31 cellular contexts compared by ENCODE assay signal in the genomic region with DNA sequence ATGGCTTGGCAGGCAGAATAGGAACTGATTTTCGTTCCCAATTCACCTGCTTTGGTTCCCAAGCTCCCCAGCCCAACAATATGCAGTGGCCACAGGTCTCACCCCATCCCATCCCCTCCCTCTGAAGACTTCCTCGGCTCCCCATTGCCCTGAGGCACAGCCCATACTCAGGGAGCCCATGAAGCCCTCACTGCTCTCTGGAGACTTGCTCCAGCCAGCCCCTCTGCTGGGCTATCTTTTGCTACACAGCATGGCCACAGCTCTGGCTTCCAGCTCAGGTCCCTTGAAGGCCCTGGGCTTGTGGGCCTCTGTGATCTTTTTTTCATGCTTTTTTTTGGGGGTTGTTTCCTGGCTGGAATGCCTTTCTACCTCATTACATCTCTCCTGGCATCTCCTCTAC. TPM values are rescaled to one million over a fixed set of nuclear protein-coding genes. Genes with fewer than 3 reads are reported as not detected.
"Had no signal": no experiment of that assay in that cellular context is flagged by ENCODE, and none has a peak within 500 bp of the region (broad histone marks: within the 10 kb centered on the region; RNA-seq: fewer than 3 reads in every experiment).

No MANE protein-coding gene starts in this region.

- H3K27me3 ChIP-seq: ascending aorta, breast epithelium, cardiac muscle cell, colonic mucosa, foreskin keratinocyte had no signal

- H3K4me1 ChIP-seq: ascending aorta, breast epithelium, colonic mucosa had no signal

- H3K9me3 ChIP-seq: ascending aorta, breast epithelium, colonic mucosa, gastroesophageal sphincter had no signal

- H3K4me3 ChIP-seq: ascending aorta, breast epithelium, cardiac muscle cell, colonic mucosa, dorsolateral prefrontal cortex, gastroesophageal sphincter had no signal

- H3K27ac ChIP-seq: ascending aorta, cardiac muscle cell, colonic mucosa, dorsolateral prefrontal cortex, foreskin keratinocyte, gastroesophageal sphincter, WERI-Rb-1 had no signal

- DNase-seq: activated B cell treated with CpG ODN at 0.5 μM for 24 hours; activated CD4-positive, alpha-beta T cell treated with anti-CD3 and anti-CD28 coated beads for 48 hours; activated CD4-positive, alpha-beta T cell treated with anti-CD3 and anti-CD28 coated beads, Interleukin-2, amount 50 U/mL, for 1 hour; activated CD4-positive, alpha-beta T cell treated with anti-CD3 and anti-CD28 coated beads, Interleukin-2, amount 50 U/mL, for 48 hours; activated CD8-positive, alpha-beta memory T cell treated with anti-CD3 and anti-CD28 coated beads for 24 hours; activated CD8-positive, alpha-beta T cell treated with anti-CD3 and anti-CD28 coated beads for 36 hours; activated gamma-delta T cell; activated naive CD4-positive, alpha-beta T cell; activated naive CD4-positive, alpha-beta T cell treated with anti-CD3 and anti-CD28 coated beads, Interleukin-2, amount 10 ng/mL, durations not matched to agents 7 days and 5 days; activated naive CD8-positive, alpha-beta T cell treated with anti-CD3 and anti-CD28 coated beads, Interleukin-2, amount 10 ng/mL, durations not matched to agents 7 days and 5 days; activated T-cell treated with anti-CD3 and anti-CD28 coated beads, Interleukin-2, amount 50 U/mL, for 4 hours; central memory CD4-positive, alpha-beta T cell; cerebellar nuclear complex; dorsolateral prefrontal cortex; effector memory CD4-positive, alpha-beta T cell; endodermal cell; foreskin keratinocyte; T-helper 1 cell; T-helper 17 cell; T1000; WERI-Rb-1 had no signal

- H3K36me3 ChIP-seq: ascending aorta, breast epithelium, cardiac muscle cell, colonic mucosa, gastroesophageal sphincter, WERI-Rb-1 had no signal

- ATAC-seq: activated CD4-positive, CD25-positive, alpha-beta regulatory T cell treated with anti-CD3 and anti-CD28 coated beads, Interleukin-2, amount 50 U/mL, for 24 hours; activated CD8-positive, alpha-beta T cell treated with anti-CD3 and anti-CD28 coated beads for 36 hours; activated naive CD4-positive, alpha-beta T cell treated with anti-CD3 and anti-CD28 coated beads, Interleukin-2, amount 50 U/mL, for 72 hours; activated T-cell treated with anti-CD3 and anti-CD28 coated beads, Interleukin-2, amount 50 U/mL, for 4 hours; activated T-helper 17 cell treated with anti-CD3 and anti-CD28 coated beads, Interleukin-2, amount 50 U/mL, for 72 hours; esophagus mucosa; foreskin keratinocyte; gastroesophageal sphincter; T-helper 17 cell had no signal

RNA-seq across cellular contexts. Expression of a gene that starts 8.5 kb away (rescaled TPM):
- total RNA-seq: activated B cell treated with CpG ODN at 0.5 μM for 24 hours, ascending aorta, breast epithelium, cardiac muscle cell, colonic mucosa, endodermal cell, glomerular endothelial cell had no signal
